In genomic region chr2:39142012-39142346, GRCh38 we compare ENCODE assay signal across 1 cellular context.
TF ChIP-seq lines count a peak whose summit lies in the region.

No MANE protein-coding gene starts in this region.

TF ChIP-seq in K562, 482 proteins besides CTCF, POLR2A, EP300 and RAD21 (continued from another document and continues in another):
- TF ChIP-seq, protein P1, sequence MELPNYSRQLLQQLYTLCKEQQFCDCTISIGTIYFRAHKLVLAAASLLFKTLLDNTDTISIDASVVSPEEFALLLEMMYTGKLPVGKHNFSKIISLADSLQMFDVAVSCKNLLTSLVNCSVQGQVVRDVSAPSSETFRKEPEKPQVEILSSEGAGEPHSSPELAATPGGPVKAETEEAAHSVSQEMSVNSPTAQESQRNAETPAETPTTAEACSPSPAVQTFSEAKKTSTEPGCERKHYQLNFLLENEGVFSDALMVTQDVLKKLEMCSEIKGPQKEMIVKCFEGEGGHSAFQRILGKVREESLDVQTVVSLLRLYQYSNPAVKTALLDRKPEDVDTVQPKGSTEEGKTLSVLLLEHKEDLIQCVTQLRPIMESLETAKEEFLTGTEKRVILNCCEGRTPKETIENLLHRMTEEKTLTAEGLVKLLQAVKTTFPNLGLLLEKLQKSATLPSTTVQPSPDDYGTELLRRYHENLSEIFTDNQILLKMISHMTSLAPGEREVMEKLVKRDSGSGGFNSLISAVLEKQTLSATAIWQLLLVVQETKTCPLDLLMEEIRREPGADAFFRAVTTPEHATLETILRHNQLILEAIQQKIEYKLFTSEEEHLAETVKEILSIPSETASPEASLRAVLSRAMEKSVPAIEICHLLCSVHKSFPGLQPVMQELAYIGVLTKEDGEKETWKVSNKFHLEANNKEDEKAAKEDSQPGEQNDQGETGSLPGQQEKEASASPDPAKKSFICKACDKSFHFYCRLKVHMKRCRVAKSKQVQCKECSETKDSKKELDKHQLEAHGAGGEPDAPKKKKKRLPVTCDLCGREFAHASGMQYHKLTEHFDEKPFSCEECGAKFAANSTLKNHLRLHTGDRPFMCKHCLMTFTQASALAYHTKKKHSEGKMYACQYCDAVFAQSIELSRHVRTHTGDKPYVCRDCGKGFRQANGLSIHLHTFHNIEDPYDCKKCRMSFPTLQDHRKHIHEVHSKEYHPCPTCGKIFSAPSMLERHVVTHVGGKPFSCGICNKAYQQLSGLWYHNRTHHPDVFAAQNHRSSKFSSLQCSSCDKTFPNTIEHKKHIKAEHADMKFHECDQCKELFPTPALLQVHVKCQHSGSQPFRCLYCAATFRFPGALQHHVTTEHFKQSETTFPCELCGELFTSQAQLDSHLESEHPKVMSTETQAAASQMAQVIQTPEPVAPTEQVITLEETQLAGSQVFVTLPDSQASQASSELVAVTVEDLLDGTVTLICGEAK (IDR thresholded peaks at IDR 0.05), result no peak
- TF ChIP-seq, protein P1 (CRISPR knock-in tag; IDR thresholded peaks at IDR 0.05), result no peak
- TF ChIP-seq SREBF2 (CRISPR knock-in tag; IDR thresholded peaks at IDR 0.05), result no peak
- TF ChIP-seq, protein P2, sequence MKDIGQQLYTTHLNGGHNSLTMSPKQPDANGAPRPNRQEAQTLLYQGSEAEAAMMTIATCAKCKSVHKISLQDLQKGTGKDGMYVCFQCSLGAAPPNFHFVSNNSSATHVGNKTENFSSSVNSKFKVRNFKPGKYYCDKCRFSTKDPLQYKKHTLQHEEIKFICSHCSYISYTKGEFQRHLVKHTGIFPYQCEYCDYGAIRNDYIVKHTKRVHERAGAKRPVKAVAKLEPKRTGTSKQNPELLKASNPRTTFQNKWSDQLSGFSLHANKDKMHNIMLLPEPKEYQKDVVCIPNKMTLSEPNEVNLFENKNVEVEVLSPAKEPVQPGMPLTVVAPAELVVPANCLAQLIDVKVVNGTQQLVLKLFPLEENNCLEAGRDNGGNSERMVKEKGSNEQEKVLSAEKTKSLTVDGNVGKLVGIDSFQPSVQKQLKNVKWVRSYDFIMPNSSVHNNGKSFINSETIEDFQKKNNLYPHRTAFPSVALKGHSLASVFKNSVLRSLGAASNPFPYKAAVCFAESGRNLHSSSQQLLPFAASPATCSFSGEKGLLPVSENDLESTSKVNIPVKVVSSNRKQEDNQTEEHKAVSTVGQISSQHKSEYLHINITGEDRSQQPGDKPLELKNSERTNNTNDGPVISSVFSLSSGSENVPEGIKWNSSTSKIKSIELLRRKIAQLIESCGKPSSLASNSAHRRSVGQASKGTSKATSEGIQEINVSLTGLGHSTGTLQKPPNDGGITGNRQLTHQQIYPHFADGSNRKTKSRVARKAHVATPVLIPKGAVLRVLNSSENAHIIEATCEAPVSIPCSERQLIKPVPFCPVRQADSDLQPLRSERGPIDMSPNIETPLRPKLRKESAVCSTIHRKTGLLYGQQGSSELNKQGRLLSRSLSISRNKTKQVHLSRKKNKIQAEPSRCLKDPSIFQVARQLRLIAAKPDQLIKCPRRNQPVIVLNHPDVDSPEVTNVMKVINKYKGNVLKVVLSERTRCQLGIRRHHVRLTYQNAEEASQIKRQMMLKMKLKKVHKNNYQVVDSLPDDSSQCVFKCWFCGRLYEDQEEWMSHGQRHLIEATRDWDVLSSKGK (CRISPR knock-in tag; IDR thresholded peaks at IDR 0.05), result no peak
- TF ChIP-seq ZNF174 (CRISPR knock-in tag; IDR thresholded peaks at IDR 0.05), result no peak
- TF ChIP-seq XRCC3 (IDR thresholded peaks at IDR 0.05), result no peak
- TF ChIP-seq ATF1 (CRISPR knock-in tag; IDR thresholded peaks at IDR 0.05), result no peak
- TF ChIP-seq ATF1 (tag; IDR thresholded peaks at IDR 0.05), result peak; percentile 45; the same call in 1 of the 2 replicates
- no peak for TF ChIP-seq NCOA2 (IDR thresholded peaks at IDR 0.05; ENCODE audit: partially characterized antibody in 2 of 2)
- TF ChIP-seq JUN (IDR thresholded peaks at IDR 0.05; ENCODE audit: borderline replicate concordance, low read depth, low read length), result no peak
- TF ChIP-seq JUN (CRISPR knock-in tag; IDR thresholded peaks at IDR 0.05; ENCODE audit: borderline replicate concordance), result no peak
- no peak for TF ChIP-seq ZBTB8A (IDR thresholded peaks at IDR 0.05; ENCODE audit: partially characterized antibody)
- TF ChIP-seq KLF1 (tag; IDR thresholded peaks at IDR 0.05), result peak; percentile 43; the same call in 1 of the 2 replicates
- TF ChIP-seq BCLAF1 (IDR thresholded peaks at IDR 0.05; ENCODE audit: borderline replicate concordance in 1 of 2, control insufficient read depth in 1 of 2, low read depth in 2 of 2, low read length in 1 of 2), result no peak
- TF ChIP-seq BDP1 (IDR thresholded peaks at IDR 0.05; ENCODE audit: insufficient read depth, insufficient read length), result no peak
- no peak for TF ChIP-seq RFX1 (IDR thresholded peaks at IDR 0.05)
- 0 out of 2 replicates have a peak, but pooled peaks have one; percentile 57 for TF ChIP-seq ATF7 (IDR thresholded peaks at IDR 0.05)
- TF ChIP-seq TAF1 (IDR thresholded peaks at IDR 0.05; ENCODE audit: control insufficient read depth, extremely low read depth, insufficient read depth, low read length, severe bottlenecking), result no peak
- TF ChIP-seq NRF1 (conservative IDR thresholded peaks at IDR 0.05 in 1 of 2, IDR thresholded peaks at IDR 0.05 in 1 of 2), result no peak
- 0 out of 2 replicates have a peak, but pooled peaks have one; percentile 37 for TF ChIP-seq EGR1 (conservative IDR thresholded peaks at IDR 0.05)
- no peak for TF ChIP-seq POLR2H (tag; IDR thresholded peaks at IDR 0.05; ENCODE audit: low read depth)
- TF ChIP-seq ZNF766 (CRISPR knock-in tag; conservative IDR thresholded peaks at IDR 0.05), result no peak
- TF ChIP-seq ZNF274 (IDR thresholded peaks at IDR 0.05; ENCODE audit: borderline replicate concordance, low read depth, low read length), result no peak
- TF ChIP-seq, protein P3, sequence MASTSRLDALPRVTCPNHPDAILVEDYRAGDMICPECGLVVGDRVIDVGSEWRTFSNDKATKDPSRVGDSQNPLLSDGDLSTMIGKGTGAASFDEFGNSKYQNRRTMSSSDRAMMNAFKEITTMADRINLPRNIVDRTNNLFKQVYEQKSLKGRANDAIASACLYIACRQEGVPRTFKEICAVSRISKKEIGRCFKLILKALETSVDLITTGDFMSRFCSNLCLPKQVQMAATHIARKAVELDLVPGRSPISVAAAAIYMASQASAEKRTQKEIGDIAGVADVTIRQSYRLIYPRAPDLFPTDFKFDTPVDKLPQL (IDR thresholded peaks at IDR 0.05; ENCODE audit: extremely low read depth, insufficient read length), result no peak
- peak; percentile 83 for TF ChIP-seq ARID1B (IDR thresholded peaks at IDR 0.05)
- TF ChIP-seq RAD51 (IDR thresholded peaks at IDR 0.05; ENCODE audit: borderline replicate concordance, low read depth), result no peak
- TF ChIP-seq CREB1 (IDR thresholded peaks at IDR 0.05), result no peak
- TF ChIP-seq CREB1 (CRISPR knock-in tag; IDR thresholded peaks at IDR 0.05), result no peak
- TF ChIP-seq FOXJ3 (CRISPR knock-in tag; IDR thresholded peaks at IDR 0.05), result no peak
- no peak for TF ChIP-seq FOXA3 (CRISPR knock-in tag; conservative IDR thresholded peaks at IDR 0.05 in 1 of 2, IDR thresholded peaks at IDR 0.05 in 1 of 2)
- TF ChIP-seq CREBBP (IDR thresholded peaks at IDR 0.05; ENCODE audit: low read depth, low read length), result no peak
- TF ChIP-seq ZBTB17 (CRISPR knock-in tag; IDR thresholded peaks at IDR 0.05), result peak; percentile 96
- no peak for TF ChIP-seq ZNF609 (CRISPR knock-in tag; IDR thresholded peaks at IDR 0.05; ENCODE audit: borderline replicate concordance)
- TF ChIP-seq ZNF408 (CRISPR knock-in tag; IDR thresholded peaks at IDR 0.05; ENCODE audit: low read depth), result no peak
- no peak for TF ChIP-seq SAFB2 (IDR thresholded peaks at IDR 0.05; ENCODE audit: borderline replicate concordance, low read depth, low read length, severe bottlenecking)
- no peak for TF ChIP-seq ZNF277 (CRISPR knock-in tag; IDR thresholded peaks at IDR 0.05; ENCODE audit: borderline replicate concordance)
- TF ChIP-seq, protein P4, sequence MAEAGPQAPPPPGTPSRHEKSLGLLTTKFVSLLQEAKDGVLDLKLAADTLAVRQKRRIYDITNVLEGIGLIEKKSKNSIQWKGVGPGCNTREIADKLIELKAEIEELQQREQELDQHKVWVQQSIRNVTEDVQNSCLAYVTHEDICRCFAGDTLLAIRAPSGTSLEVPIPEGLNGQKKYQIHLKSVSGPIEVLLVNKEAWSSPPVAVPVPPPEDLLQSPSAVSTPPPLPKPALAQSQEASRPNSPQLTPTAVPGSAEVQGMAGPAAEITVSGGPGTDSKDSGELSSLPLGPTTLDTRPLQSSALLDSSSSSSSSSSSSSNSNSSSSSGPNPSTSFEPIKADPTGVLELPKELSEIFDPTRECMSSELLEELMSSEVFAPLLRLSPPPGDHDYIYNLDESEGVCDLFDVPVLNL (CRISPR knock-in tag; IDR thresholded peaks at IDR 0.05; ENCODE audit: low read depth), result no peak
- TF ChIP-seq ZNF3 (CRISPR knock-in tag; IDR thresholded peaks at IDR 0.05), result no peak
